15 cellular contexts compared by ENCODE assay signal in the genomic region with DNA sequence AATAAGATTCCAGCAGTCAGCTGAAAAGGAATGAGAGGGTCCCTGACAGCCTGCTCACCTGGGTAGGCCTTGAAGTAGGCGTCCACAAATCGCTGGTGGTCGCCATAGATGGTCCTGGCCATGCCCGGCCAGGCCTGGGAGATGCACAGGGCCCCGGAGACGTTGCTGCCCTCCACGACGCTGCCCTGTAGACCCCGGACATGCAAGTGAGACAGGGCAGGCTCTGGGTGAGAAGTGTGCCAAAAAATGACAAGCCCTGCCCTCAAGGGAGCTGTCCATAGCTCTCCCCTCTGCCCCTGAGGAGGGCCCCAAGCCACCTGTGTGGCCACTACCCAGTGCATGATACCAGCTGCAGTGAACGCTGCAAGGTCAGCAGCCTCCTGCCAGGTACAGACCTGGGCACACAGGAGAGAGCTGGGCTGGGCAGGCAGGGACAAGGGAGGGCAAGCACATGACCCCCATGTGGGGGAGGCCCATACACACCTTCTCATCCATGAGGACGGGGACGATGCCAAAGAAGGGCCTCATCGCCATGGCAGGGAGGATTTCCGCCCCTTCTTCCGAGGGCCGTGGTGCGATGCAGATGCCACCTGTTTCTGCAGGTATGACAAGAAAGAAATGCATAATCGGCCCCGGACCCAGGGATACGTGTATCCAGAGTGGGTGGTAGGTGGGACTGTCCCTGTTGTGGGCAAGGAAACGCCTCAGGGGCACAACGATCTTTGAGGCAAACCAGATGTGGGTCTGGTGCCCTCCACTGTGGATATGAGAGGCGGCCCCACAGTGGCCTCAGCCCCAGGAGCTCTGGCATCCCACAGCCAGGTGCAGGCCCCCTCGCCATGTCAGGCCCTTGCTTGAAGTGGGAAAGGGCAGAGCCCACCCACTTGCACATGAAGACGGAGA. TPM values are rescaled to one million over a fixed set of nuclear protein-coding genes. Genes with fewer than 3 reads are reported as not detected.
"Had no signal": no experiment of that assay in that cellular context is flagged by ENCODE, and none has a peak within 500 bp of the region (broad histone marks: within the 10 kb centered on the region; RNA-seq: fewer than 3 reads in every experiment).

No MANE protein-coding gene starts in this region.

- H3K27ac ChIP-seq: cardiac muscle cell, hepatocyte, lower lobe of right lung, transverse colon had no signal

- H3K27me3 ChIP-seq: cardiac muscle cell, hepatocyte, transverse colon had no signal

- H3K4me3 ChIP-seq: cardiac muscle cell, hepatocyte, lower lobe of right lung, transverse colon had no signal

- H3K9me3 ChIP-seq: lower lobe of right lung, SK-N-SH, transverse colon had no signal

- DNase-seq: activated CD4-positive, alpha-beta T cell treated with anti-CD3 and anti-CD28 coated beads for 1 hour; activated CD4-positive, alpha-beta T cell treated with anti-CD3 and anti-CD28 coated beads, Interleukin-2, amount 50 U/mL, for 4 hours; activated naive CD4-positive, alpha-beta T cell treated with anti-CD3 and anti-CD28 coated beads for 36 hours; kidney glomerular epithelial cell; lower lobe of right lung; nephron progenitor cell; SK-N-SH; stimulated activated CD4-positive, alpha-beta T cell treated with anti-CD3 and anti-CD28 coated beads, Interleukin-2, amount 100 ng/mL, for 48 hours; T-helper 9 cell; transverse colon had no signal

- H3K36me3 ChIP-seq: cardiac muscle cell had no signal

- ATAC-seq: esophagus mucosa; lower lobe of right lung; stimulated activated memory B cell treated with anti-CD40 and anti-IgM and Interleukin-4, amounts not matched to agents 10 μg/mL and 1 μg/mL and 100 μg/mL, for 72 hours; T-cell had no signal

RNA-seq across cellular contexts. Expression of a gene that starts 44.2 kb away (rescaled TPM):
- total RNA-seq: cardiac muscle cell had no signal
- polyA plus RNA-seq: cardiac muscle cell had no signal
